Comparison of ENCODE assay signal across 2 cellular contexts in genomic region chr11:105867742-105868141, GRCh38.
TF ChIP-seq lines count a peak whose summit lies in the region.

No MANE protein-coding gene starts in this region.

TF ChIP-seq in IMR-90, 13 proteins besides CTCF, POLR2A, EP300 and RAD21:
- no peak for TF ChIP-seq USF2 (IDR thresholded peaks at IDR 0.05; ENCODE audit: low read depth, low read length)
- no peak for TF ChIP-seq CHD1 (IDR thresholded peaks at IDR 0.05; ENCODE audit: low read depth, low read length)
- TF ChIP-seq MXI1 (IDR thresholded peaks at IDR 0.05; ENCODE audit: borderline replicate concordance, low read depth, low read length), result no peak
- no peak for TF ChIP-seq RFX5 (IDR thresholded peaks at IDR 0.05; ENCODE audit: low read depth, low read length)
- TF ChIP-seq MAFK (IDR thresholded peaks at IDR 0.05; ENCODE audit: low read depth, low read length), result no peak
- no peak for TF ChIP-seq ELK1 (IDR thresholded peaks at IDR 0.05; ENCODE audit: borderline replicate concordance, low read depth, low read length)
- TF ChIP-seq SMC3 (IDR thresholded peaks at IDR 0.05; ENCODE audit: low read depth, low read length), result no peak
- no peak for TF ChIP-seq NFE2L2 (IDR thresholded peaks at IDR 0.05; ENCODE audit: low read depth, low read length)
- no peak for TF ChIP-seq RCOR1 (IDR thresholded peaks at IDR 0.05; ENCODE audit: insufficient replicate concordance, low read length)
- TF ChIP-seq BHLHE40 (IDR thresholded peaks at IDR 0.05; ENCODE audit: low read depth, low read length), result no peak
- TF ChIP-seq CEBPB (IDR thresholded peaks at IDR 0.05; ENCODE audit: low read depth, low read length), result no peak
- no peak for TF ChIP-seq FOS (IDR thresholded peaks at IDR 0.05; ENCODE audit: low read depth, low read length)
- TF ChIP-seq MAZ (IDR thresholded peaks at IDR 0.05; ENCODE audit: borderline replicate concordance, low read depth, low read length), result no peak

TF ChIP-seq in HepG2, 621 proteins besides CTCF, POLR2A, EP300 and RAD21:
- TF ChIP-seq PATZ1 (CRISPR knock-in tag; IDR thresholded peaks at IDR 0.05), result no peak
- no peak for TF ChIP-seq GPN1 (CRISPR knock-in tag; IDR thresholded peaks at IDR 0.05; ENCODE audit: borderline replicate concordance)
- no peak for TF ChIP-seq AKAP8 (CRISPR knock-in tag; IDR thresholded peaks at IDR 0.05)
- TF ChIP-seq ZC3H13 (CRISPR knock-in tag; IDR thresholded peaks at IDR 0.05), result no peak
- TF ChIP-seq ATF5 (CRISPR knock-in tag; IDR thresholded peaks at IDR 0.05; ENCODE audit: low read depth), result no peak
- no peak for TF ChIP-seq STAT6 (CRISPR knock-in tag; IDR thresholded peaks at IDR 0.05; ENCODE audit: borderline replicate concordance)
- TF ChIP-seq ZNF720 (CRISPR knock-in tag; IDR thresholded peaks at IDR 0.05), result no peak
- no peak for TF ChIP-seq ZNF766 (CRISPR knock-in tag; IDR thresholded peaks at IDR 0.05; ENCODE audit: borderline replicate concordance)
- no peak for TF ChIP-seq ZNF772 (CRISPR knock-in tag; IDR thresholded peaks at IDR 0.05)
- no peak for TF ChIP-seq ZBTB2 (CRISPR knock-in tag; IDR thresholded peaks at IDR 0.05; ENCODE audit: low read depth)
- no peak for TF ChIP-seq LCORL (IDR thresholded peaks at IDR 0.05)
- no peak for TF ChIP-seq LCORL (CRISPR knock-in tag; IDR thresholded peaks at IDR 0.05)
